16 cellular contexts compared by ENCODE assay signal in genomic region chr15:95267476-95267875, GRCh38.
A peak's percentile ranks its signal among the peaks of the same experiment; 100 is the strongest.
DNase-seq lines count a peak whose midpoint lies in the region; ATAC-seq and TF ChIP-seq lines count a peak whose summit lies in the region.
"Had no signal": no experiment of that assay in that cellular context is flagged by ENCODE, and none has a peak within 500 bp of the region (broad histone marks: within the 10 kb centered on the region; RNA-seq: fewer than 3 reads in every experiment).

No MANE protein-coding gene starts in this region.

- WGBS in mammary epithelial cell (ENCODE audit: low coverage, missing lambda C conversion rate) = 73% methylated on average over 3 of the region's 3 CpGs
- 90 to 95% methylated on average over 3 of the region's 3 CpGs for WGBS in gastroesophageal sphincter (ENCODE audit: low coverage in 1 of 2), 2 donors

- TF ChIP-seq CTCF in breast epithelium (IDR thresholded peaks at IDR 0.05) (no peak), mammary epithelial cell (conservative IDR thresholded peaks at IDR 0.05 in 1 of 2, IDR thresholded peaks at IDR 0.05 in 1 of 2; ENCODE audit: extremely low read depth in 1 of 2, insufficient read depth in 1 of 2, low read depth in 1 of 2, low read length in 2 of 2) (no peak), gastroesophageal sphincter (IDR thresholded peaks at IDR 0.05) (no peak), uterus (IDR thresholded peaks at IDR 0.05) (no peak)

- H3K36me3 ChIP-seq in breast epithelium = no peaks in the 10 kb centered on the region
- H3K36me3 ChIP-seq in mammary epithelial cell (ENCODE audit: insufficient read depth, low read length) = no peaks in the 10 kb centered on the region
- no peaks in the 10 kb centered on the region for H3K36me3 ChIP-seq in gastroesophageal sphincter
- H3K36me3 ChIP-seq in uterus = no peaks in the 10 kb centered on the region
- H3K36me3 ChIP-seq: BE2C had no signal

- DNase-seq in breast epithelium (ENCODE audit: low spot score in 2 of 2) (no peak), mammary epithelial cell (no peak), renal cortical epithelial cell (ENCODE audit: low read depth) (peak; percentile 81), uterus (peak in 1 of 2 donors; percentile 37), DMS53 (lab: John Stamatoyannopoulos, UW) (no peak), NCI-H446 (lab: John Stamatoyannopoulos, UW) (no peak), NCI-H524 (lab: John Stamatoyannopoulos, UW) (no peak)
- DNase-seq: activated CD4-positive, CD25-positive, alpha-beta regulatory T cell; activated naive CD8-positive, alpha-beta T cell treated with anti-CD3 and anti-CD28 coated beads, Interleukin-2, amount 10 ng/mL, durations not matched to agents 7 days and 5 days; BE2C; NCI-H1092 treated with DMSO at 0.1 percent for 48 hours; NCI-H748 treated with DMSO at 0.1 percent for 48 hours; stimulated activated naive CD8-positive, alpha-beta T cell treated with anti-CD3 and anti-CD28 coated beads, Interleukin-15, Interleukin-2, amounts not matched to agents 100 U/mL and 50 U/mL, for 24 hours had no signal

- H3K4me2 ChIP-seq in mammary epithelial cell (ENCODE audit: insufficient read depth, low read depth, low read length) = no peak overlapping the region
- H3K4me2 ChIP-seq: hepatocyte had no signal

- no peaks in the 10 kb centered on the region for H3K4me1 ChIP-seq in breast epithelium
- H3K4me1 ChIP-seq in mammary epithelial cell (ENCODE audit: insufficient read depth, low read length) = peaks cover 9% of the 10 kb centered on the region
- H3K4me1 ChIP-seq in gastroesophageal sphincter = peaks cover 5 to 47% (median 13%) of the 10 kb centered on the region in 3 donors
- no peaks in the 10 kb centered on the region for H3K4me1 ChIP-seq in uterus
- H3K4me1 ChIP-seq: BE2C had no signal

- dilution Hi-C loops in mammary epithelial cell (cut with HindIII; ENCODE audit: low sequenced_read_pairs) = no loop called here

- TF ChIP-seq POLR2A in breast epithelium (IDR thresholded peaks at IDR 0.05) (no peak), gastroesophageal sphincter (IDR thresholded peaks at IDR 0.05) (no peak), uterus (IDR thresholded peaks at IDR 0.05) (no peak)

- no peak for TF ChIP-seq EP300 in gastroesophageal sphincter (IDR thresholded peaks at IDR 0.05)

- H3K4me3 ChIP-seq in breast epithelium (no peak overlapping the region), mammary epithelial cell (replicated peaks in 1 of 3; ENCODE audit: insufficient read depth in 1 of 3, low read depth in 2 of 3, low read length in 3 of 3) (no peak overlapping the region), gastroesophageal sphincter (no peak overlapping the region), uterus (no peak overlapping the region)
- H3K4me3 ChIP-seq: hepatocyte had no signal

- no peak overlapping the region for H3K9ac ChIP-seq in mammary epithelial cell (ENCODE audit: insufficient read depth, low read length)

- no peak overlapping the region for H2AFZ ChIP-seq in mammary epithelial cell (ENCODE audit: low read depth, low read length)
- H2AFZ ChIP-seq: hepatocyte had no signal

- H3K27me3 ChIP-seq in breast epithelium (no peaks in the 10 kb centered on the region), mammary epithelial cell (ENCODE audit: insufficient read depth, low read length) (no peaks in the 10 kb centered on the region), gastroesophageal sphincter (no peaks in the 10 kb centered on the region), uterus (no peaks in the 10 kb centered on the region)
- H3K27me3 ChIP-seq: BE2C, hepatocyte had no signal

- no peaks in the 10 kb centered on the region for H4K20me1 ChIP-seq in mammary epithelial cell (ENCODE audit: insufficient read depth, low read length)

- intact Hi-C loops in breast epithelium (cut with DNase I; ENCODE audit: low total_unique reads) = no loop called here
- intact Hi-C loops in mammary epithelial cell (cut with micrococcal nuclease) = no loop called here
- intact Hi-C loops in uterus (cut with DNase I; ENCODE audit: low total_unique reads) = loop anchor here (10.0 kb wide), 1 partner anchor 1057 kb away; no protein-coding TSS in a partner anchor

- H3K27ac ChIP-seq in breast epithelium (peak overlapping the region; percentile 58 to 68), mammary epithelial cell (ENCODE audit: insufficient read depth, low read depth, low read length) (no peak overlapping the region), gastroesophageal sphincter (peak overlapping the region in 3 of 4 donors; percentile 63 to 85 (median 72)), uterus (peak overlapping the region; percentile 54 to 64)
- H3K27ac ChIP-seq: 22Rv1, hepatocyte had no signal

- in situ Hi-C loops in mammary epithelial cell (cut with MboI; ENCODE audit: low sequenced_read_pairs in 2 of 2) = loop anchor here (10.0 to 25.0 kb wide), 4 partner anchors 605 to 1970 kb away; partner anchors contain the start of gene NR2F2 (in 1 of the 2)

- no peak for ATAC-seq in gastroesophageal sphincter
- ATAC-seq: stimulated activated naive CD8-positive, alpha-beta T cell treated with anti-CD3 and anti-CD28 coated beads, Interleukin-15, Interleukin-2, amounts not matched to agents 100 U/mL and 50 U/mL, for 24 hours had no signal

- H3K79me2 ChIP-seq in mammary epithelial cell (ENCODE audit: insufficient read depth, low read length) = no peaks in the 10 kb centered on the region
- H3K79me2 ChIP-seq: hepatocyte had no signal

- no TSS peak for BruUV-seq in mammary epithelial cell (replicated peaks; lab: Mats Ljungman, UMichigan)

- CTCF ChIA-PET in mammary epithelial cell (lab: Charles Lee; ENCODE audit: low non-redundant PET) = no interaction called here

- no peaks in the 10 kb centered on the region for H3K9me3 ChIP-seq in breast epithelium
- H3K9me3 ChIP-seq in mammary epithelial cell (replicated peaks; ENCODE audit: insufficient read depth, low read length) = no peaks in the 10 kb centered on the region
- H3K9me3 ChIP-seq in gastroesophageal sphincter = no peaks in the 10 kb centered on the region
- H3K9me3 ChIP-seq in uterus = no peaks in the 10 kb centered on the region
- H3K9me3 ChIP-seq: BE2C had no signal
